Comparison of ENCODE assay signal across 14 cellular contexts in genomic region chr2:222756951-222757645, GRCh38.
A peak's percentile ranks its signal among the peaks of the same experiment; 100 is the strongest.
DNase-seq lines count a peak whose midpoint lies in the region; ATAC-seq and TF ChIP-seq lines count a peak whose summit lies in the region.
"Had no signal": no experiment of that assay in that cellular context is flagged by ENCODE, and none has a peak within 500 bp of the region (broad histone marks: within the 10 kb centered on the region; RNA-seq: fewer than 3 reads in every experiment).

No MANE protein-coding gene starts in this region.

- no TSS peak for BruUV-seq in HCT116 (replicated peaks; lab: Mats Ljungman, UMichigan)

- peak; percentile 95 for ATAC-seq in HCT116
- ATAC-seq in activated CD8-positive, alpha-beta T cell treated with anti-CD3 and anti-CD28 coated beads for 36 hours: no peak
- ATAC-seq: GM12878 had no signal

- TF ChIP-seq RAD21 in HCT116 (IDR thresholded peaks at IDR 0.05; ENCODE audit: low read depth): no peak

- WGBS in smooth muscle cell (ENCODE audit: low lambda C conversion rate): 19% methylated on average over 5 of the region's 5 CpGs
- WGBS in spleen, 5 donors: 66 to 85% (median 72%) methylated on average over 5 of the region's 5 CpGs

- H3K36me3 ChIP-seq in HCT116 (ENCODE audit: control insufficient read depth in 1 of 2, insufficient read depth in 2 of 2, low read length in 2 of 2) (no peaks in the 10 kb centered on the region), smooth muscle cell (ENCODE audit: low read depth) (no peaks in the 10 kb centered on the region), spleen (no peaks in the 10 kb centered on the region)

- H3K79me2 ChIP-seq in HCT116 (ENCODE audit: insufficient read depth, low read length) (no peaks in the 10 kb centered on the region), smooth muscle cell (ENCODE audit: low read depth) (no peaks in the 10 kb centered on the region)

- H3K4me3 ChIP-seq in HCT116 (replicated peaks in 1 of 2; ENCODE audit: low read depth in 1 of 2, low read length in 2 of 2) (peak overlapping the region in 1 of 2 experiments; percentile 27; a peak in 1 of 4 replicates), fibroblast of villous mesenchyme (ENCODE audit: low read depth, low read length) (no peak overlapping the region), smooth muscle cell (no peak overlapping the region), spleen (no peak overlapping the region)
- H3K4me3 ChIP-seq: GM12878, lung had no signal

- POLR2A ChIA-PET in HCT116 (lab: Charles Lee): no interaction called here
- POLR2A ChIA-PET in activated CD8-positive, alpha-beta T cell treated with anti-CD3 and anti-CD28 coated beads for 36 hours (lab: Charles Lee): interaction anchor here (0.6 kb wide), 1 partner anchor 115 kb away, joined by 3 read pairs; no protein-coding TSS in a partner anchor

- H4K20me1 ChIP-seq in HCT116 (ENCODE audit: insufficient read depth) (no peaks in the 10 kb centered on the region), smooth muscle cell (ENCODE audit: low read depth) (no peaks in the 10 kb centered on the region)

- no peaks in the 10 kb centered on the region for H3K27me3 ChIP-seq in HCT116 (ENCODE audit: insufficient read depth, low read length)
- no peaks in the 10 kb centered on the region for H3K27me3 ChIP-seq in smooth muscle cell (ENCODE audit: low read depth)
- no peaks in the 10 kb centered on the region for H3K27me3 ChIP-seq in spleen (replicated peaks in 1 of 7)

- intact Hi-C loops in HCT116 (cut with micrococcal nuclease) (no loop called here), spleen (cut with DNase I; ENCODE audit: low total_unique reads) (no loop called here)
- intact Hi-C loops in activated CD8-positive, alpha-beta T cell treated with anti-CD3 and anti-CD28 coated beads for 36 hours (cut with micrococcal nuclease): no loop called here

- H3K4me2 ChIP-seq in HCT116 (ENCODE audit: low read length) (peak overlapping the region; percentile 71), smooth muscle cell (peak overlapping the region; percentile 46)

- no peak overlapping the region for H3K27ac ChIP-seq in HCT116 (ENCODE audit: low read depth, low read length)
- peak overlapping the region; percentile 61 for H3K27ac ChIP-seq in smooth muscle cell (ENCODE audit: low read depth)
- H3K27ac ChIP-seq in spleen: no peak overlapping the region

- peaks cover 10% of the 10 kb centered on the region for H3K4me1 Mint-ChIP-seq in activated CD8-positive, alpha-beta T cell treated with anti-CD3 and anti-CD28 coated beads for 36 hours (ENCODE audit: low read depth)

- RAD21 ChIA-PET in HCT116 (lab: Charles Lee; ENCODE audit: low non-redundant PET in 1 of 2, low total read pairs in 2 of 2, uncharacterized antibody in 2 of 2, unreplicated experiment in 2 of 2): no interaction called here

- TF ChIP-seq CTCF in HCT116 (IDR thresholded peaks at IDR 0.05 in 2 of 3, conservative IDR thresholded peaks at IDR 0.05 in 1 of 3; ENCODE audit: borderline replicate concordance in 1 of 3, insufficient read depth in 1 of 3, low read depth in 2 of 3, low read length in 2 of 3) (no peak), fibroblast of villous mesenchyme (IDR thresholded peaks at IDR 0.05; ENCODE audit: insufficient read depth, low read depth, low read length) (no peak), smooth muscle cell (IDR thresholded peaks at IDR 0.05; ENCODE audit: borderline replicate concordance, insufficient read depth, poor library complexity, severe bottlenecking) (no peak), spleen (IDR thresholded peaks at IDR 0.05 in 8 of 11, conservative IDR thresholded peaks at IDR 0.05 in 3 of 11) (no peak)
- no peak for TF ChIP-seq CTCF in activated CD8-positive, alpha-beta T cell treated with anti-CD3 and anti-CD28 coated beads for 36 hours (IDR thresholded peaks at IDR 0.05)

- CTCF ChIA-PET in HCT116 (lab: Charles Lee): no interaction called here
- CTCF ChIA-PET in activated CD8-positive, alpha-beta T cell treated with anti-CD3 and anti-CD28 coated beads for 36 hours (lab: Charles Lee): no interaction called here

- no peaks in the 10 kb centered on the region for H3K9me2 ChIP-seq in HCT116 (ENCODE audit: insufficient read depth)

- no peak overlapping the region for H3K27ac Mint-ChIP-seq in activated CD8-positive, alpha-beta T cell treated with anti-CD3 and anti-CD28 coated beads for 36 hours
- H3K27ac Mint-ChIP-seq: activated naive CD4-positive, alpha-beta T cell treated with anti-CD3 and anti-CD28 coated beads for 36 hours had no signal

- no peaks in the 10 kb centered on the region for H3K9me3 Mint-ChIP-seq in activated CD8-positive, alpha-beta T cell treated with anti-CD3 and anti-CD28 coated beads for 36 hours
- H3K9me3 Mint-ChIP-seq: activated naive CD4-positive, alpha-beta T cell treated with anti-CD3 and anti-CD28 coated beads for 36 hours had no signal

- H2AFZ ChIP-seq in HCT116 (ENCODE audit: low read depth, low read length, poor library complexity, severe bottlenecking) (peak overlapping the region; percentile 100), smooth muscle cell (ENCODE audit: low read depth) (no peak overlapping the region)

- H3K9ac ChIP-seq in HCT116 (ENCODE audit: low read length) (no peak overlapping the region), smooth muscle cell (ENCODE audit: low read depth) (no peak overlapping the region)

- H3K4me3 Mint-ChIP-seq in activated CD8-positive, alpha-beta T cell treated with anti-CD3 and anti-CD28 coated beads for 36 hours: no peak overlapping the region
- H3K4me3 Mint-ChIP-seq: activated naive CD4-positive, alpha-beta T cell treated with anti-CD3 and anti-CD28 coated beads for 36 hours had no signal

- TF ChIP-seq POLR2A in HCT116 (IDR thresholded peaks at IDR 0.05; ENCODE audit: borderline replicate concordance, extremely low read depth, insufficient read depth, insufficient read length): no peak
- no peak for TF ChIP-seq POLR2A in spleen (IDR thresholded peaks at IDR 0.05)

- peak; percentile 24 for DNase-seq in HCT116 (ENCODE audit: low read depth, low spot score)
- DNase-seq in T1000 (lab: John Stamatoyannopoulos, UW): peak; percentile 15
- DNase-seq in fibroblast of villous mesenchyme (ENCODE audit: low read depth): peak; percentile 88
- DNase-seq in smooth muscle cell (lab: John Stamatoyannopoulos, UW; ENCODE audit: unreplicated experiment): no peak
- DNase-seq in spleen: no peak
- no peak for DNase-seq in activated CD8-positive, alpha-beta T cell treated with anti-CD3 and anti-CD28 coated beads for 36 hours
- no peak for DNase-seq in effector CD4-positive, alpha-beta T cell
- DNase-seq: activated CD4-positive, alpha-beta T cell treated with anti-CD3 and anti-CD28 coated beads, Interleukin-2, amount 50 U/mL, for 48 hours; activated naive CD4-positive, alpha-beta T cell treated with anti-CD3 and anti-CD28 coated beads for 36 hours; cortex of kidney; substantia nigra had no signal

- no peaks in the 10 kb centered on the region for H3K36me3 Mint-ChIP-seq in activated CD8-positive, alpha-beta T cell treated with anti-CD3 and anti-CD28 coated beads for 36 hours (ENCODE audit: low read depth)

- H3K4me1 ChIP-seq in HCT116 (ENCODE audit: control insufficient read depth in 1 of 2, insufficient read depth in 2 of 2, low read length in 2 of 2) (peaks cover 9 to 16% of the 10 kb centered on the region in 2 experiments), smooth muscle cell (ENCODE audit: low read depth) (peaks cover 24% of the 10 kb centered on the region), spleen (no peaks in the 10 kb centered on the region)

- H3F3A ChIP-seq in smooth muscle cell (ENCODE audit: low read depth): peaks cover 10% of the 10 kb centered on the region

- H3K27me3 Mint-ChIP-seq in activated CD8-positive, alpha-beta T cell treated with anti-CD3 and anti-CD28 coated beads for 36 hours: peaks cover under 1% of the 10 kb centered on the region
- H3K27me3 Mint-ChIP-seq: progenitor cell of endocrine pancreas had no signal

- no peaks in the 10 kb centered on the region for H3K9me3 ChIP-seq in HCT116 (ENCODE audit: control insufficient read depth in 1 of 2, insufficient read depth in 1 of 2, low read depth in 1 of 2, low read length in 2 of 2)
- no peaks in the 10 kb centered on the region for H3K9me3 ChIP-seq in smooth muscle cell (replicated peaks; ENCODE audit: low read depth)
- H3K9me3 ChIP-seq in spleen: no peaks in the 10 kb centered on the region

TF ChIP-seq in HCT116, 20 proteins besides CTCF, POLR2A, EP300 and RAD21 (continues in another document):
- TF ChIP-seq EZH2 (IDR thresholded peaks at IDR 0.05) (no peak), SP1 (IDR thresholded peaks at IDR 0.05; ENCODE audit: low read depth) (no peak), SIN3A (IDR thresholded peaks at IDR 0.05; ENCODE audit: low read depth) (no peak), ZBTB33 (IDR thresholded peaks at IDR 0.05; ENCODE audit: extremely low read depth, insufficient replicate concordance, low read length) (no peak), ZFX (IDR thresholded peaks at IDR 0.05) (no peak), YY1 (IDR thresholded peaks at IDR 0.05; ENCODE audit: extremely low read depth, insufficient replicate concordance, low read depth, low read length) (no peak), EGR1 (IDR thresholded peaks at IDR 0.05; ENCODE audit: low read depth) (no peak), CEBPB (IDR thresholded peaks at IDR 0.05; ENCODE audit: low read depth) (no peak), ATF3 (IDR thresholded peaks at IDR 0.05) (0 out of 2 replicates have a peak, but pooled peaks have one; percentile 20), MAX (IDR thresholded peaks at IDR 0.05) (no peak), SRF (IDR thresholded peaks at IDR 0.05; ENCODE audit: low read depth) (no peak)

Comparison
In these comparisons a context has a peak if more than half of its experiments do, and no peak if none do; other contexts are left out.
1. DNase-seq: peak in HCT116 (single experiment), T1000 (single experiment) and fibroblast of villous mesenchyme (single experiment); none in smooth muscle cell (single experiment), spleen (single experiment), activated CD8-positive, alpha-beta T cell treated with anti-CD3 and anti-CD28 coated beads for 36 hours (single experiment) and effector CD4-positive, alpha-beta T cell (single experiment).